1 cellular context compared by ENCODE assay signal in genomic region chr20:20712004-20712473, GRCh38.
TF ChIP-seq lines count a peak whose summit lies in the region.

No MANE protein-coding gene starts in this region.

TF ChIP-seq in HepG2, 621 proteins besides CTCF, POLR2A, EP300 and RAD21 (continued from another document and continues in another):
- TF ChIP-seq ARID3A (IDR thresholded peaks at IDR 0.05; ENCODE audit: low read depth, low read length) (no peak), ZNF224 (CRISPR knock-in tag; IDR thresholded peaks at IDR 0.05) (no peak), RELA (CRISPR knock-in tag; IDR thresholded peaks at IDR 0.05) (no peak), ZBTB8A (CRISPR knock-in tag; IDR thresholded peaks at IDR 0.05; ENCODE audit: borderline replicate concordance, low read depth) (no peak), SIN3A (IDR thresholded peaks at IDR 0.05; ENCODE audit: borderline replicate concordance, low read depth, low read length) (peak; percentile 24; the same call in 1 of the 2 replicates), PBX2 (CRISPR knock-in tag; IDR thresholded peaks at IDR 0.05) (no peak), EEA1 (CRISPR knock-in tag; IDR thresholded peaks at IDR 0.05; ENCODE audit: borderline replicate concordance) (0 out of 2 replicates have a peak, but pooled peaks have one; percentile 17), FOXM1 (CRISPR knock-in tag; IDR thresholded peaks at IDR 0.05) (no peak), MEF2D (CRISPR knock-in tag; IDR thresholded peaks at IDR 0.05) (no peak), ZNF383 (CRISPR knock-in tag; IDR thresholded peaks at IDR 0.05; ENCODE audit: borderline replicate concordance) (no peak), ZNF570 (CRISPR knock-in tag; IDR thresholded peaks at IDR 0.05; ENCODE audit: borderline replicate concordance) (no peak), DMTF1 (CRISPR knock-in tag; IDR thresholded peaks at IDR 0.05) (no peak), ZNF354B (CRISPR knock-in tag; IDR thresholded peaks at IDR 0.05) (no peak), PHF20 (CRISPR knock-in tag; IDR thresholded peaks at IDR 0.05) (peak; percentile 25; the same call in 1 of the 2 replicates), KLF16 (CRISPR knock-in tag; IDR thresholded peaks at IDR 0.05) (no peak), HNF4G (IDR thresholded peaks at IDR 0.05; ENCODE audit: borderline replicate concordance, low read depth, low read length) (no peak), HNF4G (CRISPR knock-in tag; IDR thresholded peaks at IDR 0.05; ENCODE audit: borderline replicate concordance, low read depth) (no peak), PRPF4 (IDR thresholded peaks at IDR 0.05; ENCODE audit: low read depth, low read length, poor library complexity, severe bottlenecking) (no peak), THAP7 (CRISPR knock-in tag; IDR thresholded peaks at IDR 0.05) (no peak), ZNF567 (CRISPR knock-in tag; IDR thresholded peaks at IDR 0.05; ENCODE audit: borderline replicate concordance) (no peak), TRAFD1 (CRISPR knock-in tag; IDR thresholded peaks at IDR 0.05; ENCODE audit: borderline replicate concordance) (no peak), SMARCC2 (IDR thresholded peaks at IDR 0.05) (no peak), NR2F2 (IDR thresholded peaks at IDR 0.05; ENCODE audit: borderline replicate concordance, low read depth) (no peak), ZNF691 (CRISPR knock-in tag; IDR thresholded peaks at IDR 0.05; ENCODE audit: borderline replicate concordance, low read depth) (peak; percentile 42; the same call in 1 of the 2 replicates), ZNF3 (CRISPR knock-in tag; IDR thresholded peaks at IDR 0.05) (no peak), IKZF5 (CRISPR knock-in tag; IDR thresholded peaks at IDR 0.05) (no peak), ZFP41 (CRISPR knock-in tag; IDR thresholded peaks at IDR 0.05; ENCODE audit: borderline replicate concordance) (0 out of 2 replicates have a peak, but pooled peaks have one; percentile 50), HNRNPLL (IDR thresholded peaks at IDR 0.05; ENCODE audit: low read depth, low read length, poor library complexity, severe bottlenecking) (no peak), ZNF12 (CRISPR knock-in tag; IDR thresholded peaks at IDR 0.05) (no peak), MAX (IDR thresholded peaks at IDR 0.05) (no peak), ZNF816 (CRISPR knock-in tag; IDR thresholded peaks at IDR 0.05; ENCODE audit: borderline replicate concordance) (no peak), ZNF737 (CRISPR knock-in tag; IDR thresholded peaks at IDR 0.05; ENCODE audit: borderline replicate concordance) (no peak), ZBTB39 (CRISPR knock-in tag; IDR thresholded peaks at IDR 0.05) (no peak), TBX2 (CRISPR knock-in tag; IDR thresholded peaks at IDR 0.05; ENCODE audit: borderline replicate concordance) (no peak), ZUFSP (CRISPR knock-in tag; IDR thresholded peaks at IDR 0.05; ENCODE audit: borderline replicate concordance) (no peak), ZBTB49 (CRISPR knock-in tag; IDR thresholded peaks at IDR 0.05; ENCODE audit: borderline replicate concordance) (no peak), SNAPC5 (CRISPR knock-in tag; IDR thresholded peaks at IDR 0.05; ENCODE audit: borderline replicate concordance) (no peak), MTERF4 (CRISPR knock-in tag; IDR thresholded peaks at IDR 0.05) (no peak), GATAD2A (CRISPR knock-in tag; IDR thresholded peaks at IDR 0.05) (no peak), E2F1 (CRISPR knock-in tag; IDR thresholded peaks at IDR 0.05) (no peak), FOXA1 (IDR thresholded peaks at IDR 0.05) (no peak), FOXA1 (CRISPR knock-in tag; IDR thresholded peaks at IDR 0.05) (no peak)
